8 cellular contexts compared by ENCODE assay signal in genomic region chr10:97686301-97686961, GRCh38. TPM values are rescaled to one million over a fixed set of nuclear protein-coding genes. Genes with fewer than 3 reads are reported as not detected.
DNase-seq lines count a peak whose midpoint lies in the region; ATAC-seq and TF ChIP-seq lines count a peak whose summit lies in the region.

No MANE protein-coding gene starts in this region.

- H3K4me1 ChIP-seq in ovary (ENCODE audit: insufficient read depth), result peaks cover 18% of the 10 kb centered on the region

- ATAC-seq in T-helper 17 cell (peak; percentile 12), HG03521 (IDR thresholded peaks at IDR 0.05; ENCODE audit: unreplicated experiment) (no peak)

- TF ChIP-seq CTCF in fibroblast of villous mesenchyme (IDR thresholded peaks at IDR 0.05; ENCODE audit: insufficient read depth, low read depth, low read length) (no peak), ovary (IDR thresholded peaks at IDR 0.05) (no peak)

- peak; percentile 62 for DNase-seq in activated CD8-positive, alpha-beta memory T cell treated with anti-CD3 and anti-CD28 coated beads for 24 hours
- no peak for DNase-seq in activated CD8-positive, alpha-beta memory T cell treated with anti-CD3 and anti-CD28 coated beads, Interleukin-2, amount 50 U/mL, for 4 hours
- DNase-seq in T-helper 17 cell (no peak), fibroblast of villous mesenchyme (ENCODE audit: low read depth) (peak; percentile 33), ovary (no peak), SHP77 (lab: John Stamatoyannopoulos, UW) (no peak), GF-D8 (lab: John Stamatoyannopoulos, UW) (no peak)

- H3K36me3 Mint-ChIP-seq in T-helper 17 cell (ENCODE audit: low read depth), result no peaks in the 10 kb centered on the region

- peaks cover 10% of the 10 kb centered on the region for H3K4me1 Mint-ChIP-seq in T-helper 17 cell

- no peaks in the 10 kb centered on the region for H3K27me3 ChIP-seq in ovary

- TF ChIP-seq EP300 in ovary (IDR thresholded peaks at IDR 0.05), result no peak

- no peak for TF ChIP-seq POLR2A in ovary (IDR thresholded peaks at IDR 0.05)

- H3K4me3 ChIP-seq in fibroblast of villous mesenchyme (ENCODE audit: low read depth, low read length), result peak overlapping the region; percentile 85
- H3K4me3 ChIP-seq in ovary, result peak overlapping the region; percentile 86

- peak overlapping the region; percentile 54 to 92 for H3K27ac ChIP-seq in ovary

- peak overlapping the region; percentile 89 for H3K4me3 Mint-ChIP-seq in T-helper 17 cell

- peak overlapping the region; percentile 19 for H3K27ac Mint-ChIP-seq in T-helper 17 cell

- no peaks in the 10 kb centered on the region for H3K36me3 ChIP-seq in ovary

- intact Hi-C loops in ovary (cut with DNase I), result loop anchor here in 1 of 4 donors (5.0 kb wide), 1 partner anchor 36 kb away; no protein-coding TSS in a partner anchor

- H3K9me3 ChIP-seq in T-helper 17 cell (ENCODE audit: control insufficient read depth, low read length, poor library complexity, severe bottlenecking) (no peaks in the 10 kb centered on the region), ovary (no peaks in the 10 kb centered on the region)

- H3K27me3 Mint-ChIP-seq in T-helper 17 cell, result no peaks in the 10 kb centered on the region

- WGBS in ovary, 3 donors, result 8 to 12% (median 11%) methylated on average over 14 of the region's 14 CpGs

RNA-seq across cellular contexts. Expression of gene AVPI1, which starts 0.6 kb away (rescaled TPM):
- total RNA-seq in T-helper 17 cell, result 1 to 10 TPM; 5.6 to 8.6 TPM
- total RNA-seq in fibroblast of villous mesenchyme, result 12.5 and 19.6 TPM in 2 replicates
- 100 to 1,000 TPM in 2 of 7 donors, 10 to 100 TPM in 5; 12.0 to 139 (median 31.8) TPM for total RNA-seq in ovary
- 10 to 100 TPM; 18.2 to 20.8 TPM for polyA plus RNA-seq in ovary

RNA-seq across cellular contexts. Expression of gene MARVELD1, which starts 27.1 kb away (rescaled TPM):
- total RNA-seq in T-helper 17 cell (1 to 10 TPM; 1.2 to 2.7 TPM), fibroblast of villous mesenchyme (44.0 and 58.9 TPM in 2 replicates), ovary (10 to 100 TPM; 16.2 to 58.5 (median 40.2) TPM)
- 10 to 100 TPM; 31.0 to 55.4 TPM for polyA plus RNA-seq in ovary

RNA-seq across cellular contexts. Expression of gene PI4K2A, which starts 46.0 kb away (rescaled TPM):
- total RNA-seq in T-helper 17 cell, result 10 to 100 TPM; 23.3 to 26.2 TPM
- total RNA-seq in fibroblast of villous mesenchyme, result 22.5 and 25.0 TPM in 2 replicates
- total RNA-seq in ovary, result 10 to 100 TPM; 11.0 to 18.0 (median 12.6) TPM
- 10 to 100 TPM; 10.8 to 23.8 TPM for polyA plus RNA-seq in ovary

RNA-seq across cellular contexts. Expression of gene ZFYVE27, which starts 50.5 kb away (rescaled TPM):
- total RNA-seq in T-helper 17 cell (10 to 100 TPM; 60.0 to 69.2 TPM), fibroblast of villous mesenchyme (19.6 and 22.0 TPM in 2 replicates), ovary (10 to 100 TPM; 20.8 to 30.1 (median 25.8) TPM)
- 10 to 100 TPM; 14.4 to 23.5 TPM for polyA plus RNA-seq in ovary

RNA-seq across cellular contexts. Expression of gene MORN4, which starts 53.1 kb away (rescaled TPM):
- total RNA-seq in T-helper 17 cell, result 1 to 10 TPM in 1 of 2 donors, under 1 TPM in 1; 0.35 to 1.2 TPM
- 4.2 and 5.6 TPM in 2 replicates for total RNA-seq in fibroblast of villous mesenchyme
- total RNA-seq in ovary, result 10 to 100 TPM in 4 of 7 donors, 1 to 10 TPM in 3; 6.6 to 17.7 (median 12.9) TPM
- 10 to 100 TPM; 10.9 to 11.5 TPM for polyA plus RNA-seq in ovary

Comparison
In these comparisons a context has a peak if more than half of its experiments do, and no peak if none do; other contexts are left out.
1. DNase-seq: peak in activated CD8-positive, alpha-beta memory T cell treated with anti-CD3 and anti-CD28 coated beads for 24 hours (single experiment) and fibroblast of villous mesenchyme (single experiment); none in activated CD8-positive, alpha-beta memory T cell treated with anti-CD3 and anti-CD28 coated beads, Interleukin-2, amount 50 U/mL, for 4 hours (single experiment), T-helper 17 cell (0 of 3), ovary (0 of 5), SHP77 (0 of 2) and GF-D8 (single experiment).
2. RNA of gene MARVELD1, which starts 27.1 kb away (total RNA-seq): 44.0 to 58.9 TPM in fibroblast of villous mesenchyme and 16.2 to 58.5 TPM in ovary; 1.2 to 2.7 TPM in T-helper 17 cell; every median in the first group is over 4 times any median in the second.